ENCODE assay signal across 2 cellular contexts in genomic region chr22:46907578-46908215, GRCh38.
TF ChIP-seq lines count a peak whose summit lies in the region.

No MANE protein-coding gene starts in this region.

TF ChIP-seq in GM23338, 12 proteins besides CTCF, POLR2A, EP300 and RAD21:
- TF ChIP-seq POLR2AphosphoS5 (IDR thresholded peaks at IDR 0.05; ENCODE audit: low read depth) (no peak), STAT1 (IDR thresholded peaks at IDR 0.05; ENCODE audit: unreplicated experiment) (no peak), ZNF331 (CRISPR knock-in tag; IDR thresholded peaks at IDR 0.05; ENCODE audit: low read depth) (no peak), REST (IDR thresholded peaks at IDR 0.05; ENCODE audit: unreplicated experiment) (no peak)

TF ChIP-seq in IMR-90, 13 proteins besides CTCF, POLR2A, EP300 and RAD21:
- TF ChIP-seq RFX5 (IDR thresholded peaks at IDR 0.05; ENCODE audit: low read depth, low read length), result no peak
- TF ChIP-seq SMC3 (IDR thresholded peaks at IDR 0.05; ENCODE audit: low read depth, low read length), result no peak
- no peak for TF ChIP-seq MAZ (IDR thresholded peaks at IDR 0.05; ENCODE audit: borderline replicate concordance, low read depth, low read length)
- no peak for TF ChIP-seq MXI1 (IDR thresholded peaks at IDR 0.05; ENCODE audit: borderline replicate concordance, low read depth, low read length)
